In the genomic region with DNA sequence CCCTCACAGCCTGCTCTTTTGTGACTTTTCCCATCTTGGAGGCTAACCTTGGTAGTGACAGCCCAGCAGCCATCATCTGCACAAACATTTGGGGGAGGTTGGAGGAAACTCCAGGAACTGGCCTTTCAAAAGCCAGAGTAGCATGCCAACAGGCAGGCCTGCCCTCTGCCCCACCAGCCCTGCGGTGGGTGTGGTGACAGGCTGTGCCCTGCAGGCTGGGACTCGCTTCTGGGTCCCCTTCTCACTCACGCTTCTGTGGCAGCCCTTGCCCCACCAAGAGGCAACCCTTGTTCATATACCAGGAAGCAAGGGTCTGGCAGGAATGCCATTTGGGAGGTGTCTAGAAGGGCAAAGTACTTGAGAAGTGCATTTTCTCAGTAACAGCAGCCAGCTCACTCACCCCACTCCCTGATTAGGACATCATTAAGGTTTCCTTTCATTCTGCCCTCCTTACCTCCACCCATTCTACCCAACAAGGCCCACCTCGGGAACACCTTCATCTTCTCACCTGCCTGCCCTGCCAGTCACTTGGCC, we compare ENCODE assay signal across 34 cellular contexts. TPM values are rescaled to one million over a fixed set of nuclear protein-coding genes. Genes with fewer than 3 reads are reported as not detected.
"Had no signal": no experiment of that assay in that cellular context is flagged by ENCODE, and none has a peak within 500 bp of the region (broad histone marks: within the 10 kb centered on the region; RNA-seq: fewer than 3 reads in every experiment).

No MANE protein-coding gene starts in this region.

- H3K36me3 ChIP-seq: breast epithelium had no signal

- H3K36me3 Mint-ChIP-seq: activated naive CD4-positive, alpha-beta T cell treated with anti-CD3 and anti-CD28 coated beads, Interleukin-2, amount 50 U/mL, for 24 hours; activated naive CD8-positive, alpha-beta T cell treated with anti-CD3 and anti-CD28 coated beads, Interleukin-2, amount 10 ng/mL, durations not matched to agents 7 days and 5 days had no signal

- FAIRE-seq: astrocyte, RCC 7860, TTC549 had no signal

- H3K9me3 Mint-ChIP-seq: activated CD4-positive, alpha-beta T cell treated with anti-CD3 and anti-CD28 coated beads, Interleukin-2, amount 10 ng/mL, durations not matched to agents 7 days and 5 days; activated T-cell treated with anti-CD3 and anti-CD28 coated beads, Interleukin-2, amount 50 U/mL, for 24 hours; activated T-helper 2 cell treated with anti-CD3 and anti-CD28 coated beads, Interferon-gamma antibody, Interleukin-2, Interleukin-4, amounts not matched to agents 10 μg/mL and 5 μg/mL and 100 μg/mL, durations not matched to agents 14 hours and 24 hours and 36 hours; T-helper 2 cell treated with Interferon-gamma antibody and Interleukin-4, amounts not matched to agents 5 μg/mL and 100 μg/mL, for 36 hours had no signal

- H3K4me3 ChIP-seq: body of pancreas, breast epithelium had no signal

- H3K9me3 ChIP-seq: body of pancreas, breast epithelium had no signal

- H3K27ac ChIP-seq: body of pancreas, breast epithelium, KMS-11, RWPE1 had no signal

- H3K4me3 Mint-ChIP-seq: activated CD4-positive, alpha-beta T cell treated with anti-CD3 and anti-CD28 coated beads for 36 hours; activated CD4-positive, alpha-beta T cell treated with anti-CD3 and anti-CD28 coated beads, Interleukin-2, amount 10 ng/mL, durations not matched to agents 7 days and 5 days; activated CD8-positive, alpha-beta T cell treated with anti-CD3 and anti-CD28 coated beads, Interleukin-2, amount 10 ng/mL, durations not matched to agents 7 days and 5 days; activated naive CD4-positive, alpha-beta T cell treated with anti-CD3 and anti-CD28 coated beads, Interleukin-2, amount 50 U/mL, for 24 hours; activated naive CD8-positive, alpha-beta T cell treated with anti-CD3 and anti-CD28 coated beads, Interleukin-2, amount 10 ng/mL, durations not matched to agents 7 days and 5 days; activated T-cell treated with anti-CD3 and anti-CD28 coated beads, Interleukin-2, amount 50 U/mL, for 24 hours; T-helper 2 cell treated with Interferon-gamma antibody and Interleukin-4, amounts not matched to agents 5 μg/mL and 100 μg/mL, for 36 hours had no signal

- ATAC-seq: activated CD4-positive, alpha-beta T cell treated with anti-CD3 and anti-CD28 coated beads for 36 hours; activated CD4-positive, CD25-positive, alpha-beta regulatory T cell treated with anti-CD3 and anti-CD28 coated beads, Interleukin-2, amount 50 U/mL, for 24 hours; activated CD8-positive, alpha-beta T cell treated with anti-CD3 and anti-CD28 coated beads, Interleukin-2, amount 10 ng/mL, durations not matched to agents 7 days and 5 days; body of pancreas; PC-3; Right ventricle myocardium inferior had no signal

- H3K4me1 ChIP-seq: body of pancreas, breast epithelium had no signal

- H3K27ac Mint-ChIP-seq: activated CD4-positive, alpha-beta T cell treated with anti-CD3 and anti-CD28 coated beads for 36 hours; activated CD4-positive, alpha-beta T cell treated with anti-CD3 and anti-CD28 coated beads, Interleukin-2, amount 10 ng/mL, durations not matched to agents 7 days and 5 days; activated CD8-positive, alpha-beta T cell treated with anti-CD3 and anti-CD28 coated beads, Interleukin-2, amount 10 ng/mL, durations not matched to agents 7 days and 5 days; activated naive CD4-positive, alpha-beta T cell treated with anti-CD3 and anti-CD28 coated beads, Interleukin-2, amount 50 U/mL, for 24 hours; activated naive CD8-positive, alpha-beta T cell treated with anti-CD3 and anti-CD28 coated beads, Interleukin-2, amount 10 ng/mL, durations not matched to agents 7 days and 5 days; activated T-cell treated with anti-CD3 and anti-CD28 coated beads, Interleukin-2, amount 50 U/mL, for 24 hours; activated T-helper 2 cell treated with anti-CD3 and anti-CD28 coated beads, Interferon-gamma antibody, Interleukin-2, Interleukin-4, amounts not matched to agents 10 μg/mL and 5 μg/mL and 100 μg/mL, durations not matched to agents 14 hours and 24 hours and 36 hours; T-helper 2 cell treated with Interferon-gamma antibody and Interleukin-4, amounts not matched to agents 5 μg/mL and 100 μg/mL, for 36 hours had no signal

- DNase-seq: activated CD4-positive, alpha-beta T cell treated with anti-CD3 and anti-CD28 coated beads for 36 hours; activated CD4-positive, alpha-beta T cell treated with anti-CD3 and anti-CD28 coated beads, Interleukin-2, amount 10 ng/mL, durations not matched to agents 7 days and 5 days; activated CD4-positive, alpha-beta T cell treated with anti-CD3 and anti-CD28 coated beads, Interleukin-2, amount 50 U/mL, for 48 hours; activated CD8-positive, alpha-beta T cell treated with anti-CD3 and anti-CD28 coated beads, Interleukin-2, amount 10 ng/mL, durations not matched to agents 7 days and 5 days; activated gamma-delta T cell; activated naive CD4-positive, alpha-beta T cell treated with Interleukin-2 at 50 U/mL for 16 hours; activated naive CD8-positive, alpha-beta T cell treated with anti-CD3 and anti-CD28 coated beads, Interleukin-2, amount 10 ng/mL, durations not matched to agents 7 days and 5 days; activated T-cell treated with anti-CD3 and anti-CD28 coated beads, Interleukin-2, amount 50 U/mL, for 24 hours; amygdala; body of pancreas; MM.1S; MV-4-11; NCI-H1092; NCI-H1436 treated with DMSO at 0.1 percent for 48 hours; NCI-H1694 treated with DMSO at 0.1 percent for 48 hours; NCI-H2029; NCI-H510A; NCI-H526; NCI-H748 treated with DMSO at 0.1 percent for 48 hours; NK-92 treated with Interleukin-12 subunit alpha and Interleukin-12 subunit beta, amount 100 ng/mL, for 24 hours; PC-3 had no signal

- H3K27me3 ChIP-seq: body of pancreas, breast epithelium had no signal

RNA-seq across cellular contexts. Expression of a gene that starts 20.8 kb away (rescaled TPM):
- total RNA-seq: activated CD4-positive, alpha-beta T cell treated with anti-CD3 and anti-CD28 coated beads for 36 hours; activated CD4-positive, alpha-beta T cell treated with anti-CD3 and anti-CD28 coated beads, Interleukin-2, amount 10 ng/mL, durations not matched to agents 7 days and 5 days; activated CD8-positive, alpha-beta T cell treated with anti-CD3 and anti-CD28 coated beads, Interleukin-2, amount 10 ng/mL, durations not matched to agents 7 days and 5 days; activated naive CD8-positive, alpha-beta T cell treated with anti-CD3 and anti-CD28 coated beads, Interleukin-2, amount 10 ng/mL, durations not matched to agents 7 days and 5 days; activated T-helper 2 cell treated with anti-CD3 and anti-CD28 coated beads, Interferon-gamma antibody, Interleukin-2, Interleukin-4, amounts not matched to agents 10 μg/mL and 5 μg/mL and 100 μg/mL, durations not matched to agents 14 hours and 24 hours and 36 hours; astrocyte; LHCN-M2; PC-3; Right ventricle myocardium inferior; T-helper 1 cell treated with Interleukin-12 subunit alpha and Interleukin-12 subunit beta and Interleukin-4 antibody, amounts not matched to agents 30 ng/mL and 1 ng/mL, for 36 hours had no signal
